ENCODE assay signal across 14 cellular contexts in genomic region chr14:90644882-90645281, GRCh38.
A peak's percentile ranks its signal among the peaks of the same experiment; 100 is the strongest.
DNase-seq lines count a peak whose midpoint lies in the region; ATAC-seq and TF ChIP-seq lines count a peak whose summit lies in the region.
"Had no signal": no experiment of that assay in that cellular context is flagged by ENCODE, and none has a peak within 500 bp of the region (broad histone marks: within the 10 kb centered on the region; RNA-seq: fewer than 3 reads in every experiment).

No MANE protein-coding gene starts in this region.

- H3T11ph ChIP-seq in H9 (ENCODE audit: low read length), result no peak overlapping the region

- H3K27ac Mint-ChIP-seq in H9 (no peak overlapping the region; a peak in 1 of 7 replicates), natural killer cell (no peak overlapping the region)
- peak overlapping the region; percentile 65 for H3K27ac Mint-ChIP-seq in stimulated activated effector memory CD8-positive, alpha-beta T cell treated with anti-CD3 and anti-CD28 coated beads, Interleukin-12 subunit alpha, Interleukin-12 subunit beta, amount 100 ng/mL, for 72 hours

- no peaks in the 10 kb centered on the region; a peak in 1 of 5 replicates for H3K9me3 Mint-ChIP-seq in H9
- no peaks in the 10 kb centered on the region for H3K9me3 Mint-ChIP-seq in stimulated activated effector memory CD8-positive, alpha-beta T cell treated with anti-CD3 and anti-CD28 coated beads, Interleukin-12 subunit alpha, Interleukin-12 subunit beta, amount 100 ng/mL, for 72 hours
- H3K9me3 Mint-ChIP-seq in activated T-cell treated with anti-CD3 and anti-CD28 coated beads, Interleukin-2, amount 50 U/mL, for 4 hours, result no peaks in the 10 kb centered on the region
- no peaks in the 10 kb centered on the region for H3K9me3 Mint-ChIP-seq in natural killer cell
- H3K9me3 Mint-ChIP-seq: nephron had no signal

- TF ChIP-seq CTCF in H9 (conservative IDR thresholded peaks at IDR 0.05) (no peak), body of pancreas (IDR thresholded peaks at IDR 0.05) (no peak), natural killer cell (IDR thresholded peaks at IDR 0.05) (no peak)

- intact Hi-C loops in body of pancreas (cut with DNase I), result no loop called here
- intact Hi-C loops in right cardiac atrium (cut with DNase I), result no loop called here
- intact Hi-C loops in natural killer cell (cut with micrococcal nuclease), result no loop called here

- H3K27me3 ChIP-seq in H9 (ENCODE audit: insufficient read depth, low read length) (no peaks in the 10 kb centered on the region), body of pancreas (no peaks in the 10 kb centered on the region), right cardiac atrium (ENCODE audit: control insufficient read depth, insufficient read depth) (no peaks in the 10 kb centered on the region)
- H3K27me3 ChIP-seq: tibial artery had no signal

- H4K91ac ChIP-seq in H9 (ENCODE audit: insufficient read length, low read depth, low read length), result peak overlapping the region; percentile 67

- no peak overlapping the region for H3K9ac ChIP-seq in H9 (ENCODE audit: extremely low read depth, insufficient read length, low read length)

- peaks cover 0 to 14% (median 5%) of the 10 kb centered on the region in 3 experiments; a peak in 2 of 7 replicates for H3K36me3 Mint-ChIP-seq in H9 (ENCODE audit: insufficient read depth in 1 of 3, low read depth in 3 of 3)
- H3K36me3 Mint-ChIP-seq in stimulated activated effector memory CD8-positive, alpha-beta T cell treated with anti-CD3 and anti-CD28 coated beads, Interleukin-12 subunit alpha, Interleukin-12 subunit beta, amount 100 ng/mL, for 72 hours, result no peaks in the 10 kb centered on the region
- no peaks in the 10 kb centered on the region for H3K36me3 Mint-ChIP-seq in activated T-cell treated with anti-CD3 and anti-CD28 coated beads, Interleukin-2, amount 50 U/mL, for 4 hours (ENCODE audit: insufficient read depth)
- no peaks in the 10 kb centered on the region for H3K36me3 Mint-ChIP-seq in natural killer cell

- H3K23me2 ChIP-seq in H9 (ENCODE audit: insufficient read length, low read depth, low read length, poor library complexity, severe bottlenecking), result peaks cover 3% of the 10 kb centered on the region

- no peak overlapping the region for H4K8ac ChIP-seq in H9 (replicated peaks; ENCODE audit: insufficient read length, low read depth, low read length)

- H2AK5ac ChIP-seq in H9 (ENCODE audit: insufficient read length, low read length), result no peak overlapping the region

- H3K27ac ChIP-seq in H9 (ENCODE audit: insufficient read length, low read depth, low read length) (no peak overlapping the region), body of pancreas (no peak overlapping the region), right cardiac atrium (ENCODE audit: low read length) (no peak overlapping the region)
- H3K27ac ChIP-seq: tibial artery had no signal

- no peak overlapping the region for H2BK15ac ChIP-seq in H9 (ENCODE audit: low read depth, low read length)

- H3K4ac ChIP-seq in H9 (ENCODE audit: low read depth, low read length), result no peak overlapping the region

- H3K4me1 ChIP-seq in H9 (ENCODE audit: insufficient read depth, low read length) (peaks cover 27% of the 10 kb centered on the region), body of pancreas (no peaks in the 10 kb centered on the region), right cardiac atrium (ENCODE audit: control insufficient read depth, insufficient read depth, low read length) (peaks cover 6% of the 10 kb centered on the region)

- no peak overlapping the region for H3K23ac ChIP-seq in H9 (ENCODE audit: insufficient read length, low read depth, low read length)

- H3K9me3 ChIP-seq in H9 (ENCODE audit: control insufficient read depth, low read depth, low read length), result no peaks in the 10 kb centered on the region
- H3K9me3 ChIP-seq in body of pancreas, result no peaks in the 10 kb centered on the region
- H3K9me3 ChIP-seq in right cardiac atrium (ENCODE audit: control insufficient read depth, low read length), result no peaks in the 10 kb centered on the region
- H3K9me3 ChIP-seq: tibial artery had no signal

- no peak overlapping the region for H3K14ac ChIP-seq in H9 (ENCODE audit: insufficient read depth, low read length)

- DNase-seq in H9, result no peak
- peak in 3 of 4 donors; percentile 27 to 48 (median 29) for DNase-seq in body of pancreas
- peak; percentile 57 to 76 (median 76) for DNase-seq in right cardiac atrium
- no peak for DNase-seq in stimulated activated effector memory CD8-positive, alpha-beta T cell treated with anti-CD3 and anti-CD28 coated beads, Interleukin-12 subunit alpha, Interleukin-12 subunit beta, amount 100 ng/mL, for 72 hours (ENCODE audit: low spot score in 2 of 2)
- DNase-seq in stimulated activated naive CD8-positive, alpha-beta T cell treated with anti-CD3 and anti-CD28 coated beads, Interleukin-15, Interleukin-2, amounts not matched to agents 100 U/mL and 50 U/mL, for 24 hours, result no peak
- no peak for DNase-seq in activated T-cell treated with anti-CD3 and anti-CD28 coated beads, Interleukin-2, amount 50 U/mL, for 4 hours
- DNase-seq in natural killer cell, result no peak
- DNase-seq in T-helper 2 cell, result no peak
- DNase-seq: activated T-cell treated with anti-CD3 and anti-CD28 coated beads, Interleukin-2, amount 50 U/mL, for 1 hour; central memory CD4-positive, alpha-beta T cell; hippocampal formation; MM.1S had no signal

- no peak overlapping the region for H2BK20ac ChIP-seq in H9 (ENCODE audit: low read depth, low read length, poor library complexity, severe bottlenecking)

- no peak overlapping the region for H2BK12ac ChIP-seq in H9 (ENCODE audit: insufficient read length, low read depth, low read length)

- H3K4me3 ChIP-seq in body of pancreas (no peak overlapping the region), right cardiac atrium (ENCODE audit: low read length) (no peak overlapping the region)
- H3K4me3 ChIP-seq: tibial artery had no signal

- ATAC-seq in body of pancreas (peak; percentile 45), right cardiac atrium (peak; percentile 75 to 83), natural killer cell (no peak)
- no peak for ATAC-seq in stimulated activated effector memory CD8-positive, alpha-beta T cell treated with anti-CD3 and anti-CD28 coated beads, Interleukin-12 subunit alpha, Interleukin-12 subunit beta, amount 100 ng/mL, for 72 hours
- ATAC-seq in stimulated activated naive CD8-positive, alpha-beta T cell treated with anti-CD3 and anti-CD28 coated beads, Interleukin-15, Interleukin-2, amounts not matched to agents 100 U/mL and 50 U/mL, for 24 hours, result no peak
- ATAC-seq in activated T-cell treated with anti-CD3 and anti-CD28 coated beads, Interleukin-2, amount 50 U/mL, for 4 hours, result no peak

- no peak overlapping the region for H3K18ac ChIP-seq in H9 (ENCODE audit: insufficient read length, low read depth, low read length)

- H2BK120ac ChIP-seq in H9 (ENCODE audit: low read depth, low read length, poor library complexity, severe bottlenecking), result no peak overlapping the region

- TF ChIP-seq POLR2A in body of pancreas (IDR thresholded peaks at IDR 0.05), result no peak

- H4K20me1 ChIP-seq in H9 (ENCODE audit: control insufficient read depth, insufficient read depth, insufficient read length), result no peaks in the 10 kb centered on the region

- H2BK5ac ChIP-seq in H9 (ENCODE audit: insufficient read length, low read length), result no peak overlapping the region

- H3K79me1 ChIP-seq in H9 (ENCODE audit: insufficient read depth, low read depth, low read length, poor library complexity, severe bottlenecking), result no peaks in the 10 kb centered on the region

- H3K4me1 Mint-ChIP-seq in H9 (peaks cover 72 to 76% of the 10 kb centered on the region in 2 experiments), natural killer cell (no peaks in the 10 kb centered on the region)
- no peaks in the 10 kb centered on the region for H3K4me1 Mint-ChIP-seq in stimulated activated effector memory CD8-positive, alpha-beta T cell treated with anti-CD3 and anti-CD28 coated beads, Interleukin-12 subunit alpha, Interleukin-12 subunit beta, amount 100 ng/mL, for 72 hours
- no peaks in the 10 kb centered on the region for H3K4me1 Mint-ChIP-seq in activated T-cell treated with anti-CD3 and anti-CD28 coated beads, Interleukin-2, amount 50 U/mL, for 4 hours (ENCODE audit: low read depth)

- H2AFZ ChIP-seq in H9 (ENCODE audit: low read length), result no peak overlapping the region

- H3K4me2 ChIP-seq in H9 (ENCODE audit: insufficient read depth, insufficient read length, low read length), result no peak overlapping the region

- no peak overlapping the region for H3K56ac ChIP-seq in H9 (ENCODE audit: insufficient read length, low read depth, low read length)

- H4K5ac ChIP-seq in H9 (ENCODE audit: insufficient read length, low read depth, low read length), result no peak overlapping the region

- H3K79me2 ChIP-seq in H9 (ENCODE audit: insufficient read depth, low read length), result no peaks in the 10 kb centered on the region

- H3K4me3 Mint-ChIP-seq in H9 (no peak overlapping the region), natural killer cell (no peak overlapping the region)
- H3K4me3 Mint-ChIP-seq in stimulated activated effector memory CD8-positive, alpha-beta T cell treated with anti-CD3 and anti-CD28 coated beads, Interleukin-12 subunit alpha, Interleukin-12 subunit beta, amount 100 ng/mL, for 72 hours, result no peak overlapping the region
- H3K4me3 Mint-ChIP-seq in activated T-cell treated with anti-CD3 and anti-CD28 coated beads, Interleukin-2, amount 50 U/mL, for 4 hours, result no peak overlapping the region
- H3K4me3 Mint-ChIP-seq: nephron had no signal

- WGBS in H9 (ENCODE audit: extremely low coverage, insufficient read length, low lambda C conversion rate), result no CpG with 5 or more reads among the region's 4 CpGs
- 66 to 96% methylated on average over 4 of the region's 4 CpGs for WGBS in body of pancreas, 2 donors
- WGBS in right cardiac atrium, result 59% methylated on average over 4 of the region's 4 CpGs

- H3K36me3 ChIP-seq in body of pancreas (replicated peaks in 1 of 2; ENCODE audit: insufficient read depth in 1 of 2, low read depth in 2 of 2), result peaks cover 0 to 6% of the 10 kb centered on the region in 2 donors

- H3K27me3 Mint-ChIP-seq in H9 (ENCODE audit: low read depth) (no peaks in the 10 kb centered on the region), natural killer cell (ENCODE audit: low read depth in 2 of 2) (no peaks in the 10 kb centered on the region)
- no peaks in the 10 kb centered on the region for H3K27me3 Mint-ChIP-seq in activated T-cell treated with anti-CD3 and anti-CD28 coated beads, Interleukin-2, amount 50 U/mL, for 4 hours (ENCODE audit: low read depth)

Comparison
In these comparisons a context has a peak if more than half of its experiments do, and no peak if none do; other contexts are left out.
1. DNase-seq: peak in body of pancreas (3 of 4) and right cardiac atrium (3 of 3); none in H9 (single experiment), stimulated activated effector memory CD8-positive, alpha-beta T cell treated with anti-CD3 and anti-CD28 coated beads, Interleukin-12 subunit alpha, Interleukin-12 subunit beta, amount 100 ng/mL, for 72 hours (0 of 2), stimulated activated naive CD8-positive, alpha-beta T cell treated with anti-CD3 and anti-CD28 coated beads, Interleukin-15, Interleukin-2, amounts not matched to agents 100 U/mL and 50 U/mL, for 24 hours (single experiment), activated T-cell treated with anti-CD3 and anti-CD28 coated beads, Interleukin-2, amount 50 U/mL, for 4 hours (single experiment), natural killer cell (single experiment) and T-helper 2 cell (0 of 5).
2. ATAC-seq: peak in body of pancreas (single experiment) and right cardiac atrium (2 of 2); none in stimulated activated effector memory CD8-positive, alpha-beta T cell treated with anti-CD3 and anti-CD28 coated beads, Interleukin-12 subunit alpha, Interleukin-12 subunit beta, amount 100 ng/mL, for 72 hours (single experiment), stimulated activated naive CD8-positive, alpha-beta T cell treated with anti-CD3 and anti-CD28 coated beads, Interleukin-15, Interleukin-2, amounts not matched to agents 100 U/mL and 50 U/mL, for 24 hours (single experiment), activated T-cell treated with anti-CD3 and anti-CD28 coated beads, Interleukin-2, amount 50 U/mL, for 4 hours (0 of 2) and natural killer cell (0 of 3).